ENCODE assay signal across 8 cellular contexts in the genomic region with DNA sequence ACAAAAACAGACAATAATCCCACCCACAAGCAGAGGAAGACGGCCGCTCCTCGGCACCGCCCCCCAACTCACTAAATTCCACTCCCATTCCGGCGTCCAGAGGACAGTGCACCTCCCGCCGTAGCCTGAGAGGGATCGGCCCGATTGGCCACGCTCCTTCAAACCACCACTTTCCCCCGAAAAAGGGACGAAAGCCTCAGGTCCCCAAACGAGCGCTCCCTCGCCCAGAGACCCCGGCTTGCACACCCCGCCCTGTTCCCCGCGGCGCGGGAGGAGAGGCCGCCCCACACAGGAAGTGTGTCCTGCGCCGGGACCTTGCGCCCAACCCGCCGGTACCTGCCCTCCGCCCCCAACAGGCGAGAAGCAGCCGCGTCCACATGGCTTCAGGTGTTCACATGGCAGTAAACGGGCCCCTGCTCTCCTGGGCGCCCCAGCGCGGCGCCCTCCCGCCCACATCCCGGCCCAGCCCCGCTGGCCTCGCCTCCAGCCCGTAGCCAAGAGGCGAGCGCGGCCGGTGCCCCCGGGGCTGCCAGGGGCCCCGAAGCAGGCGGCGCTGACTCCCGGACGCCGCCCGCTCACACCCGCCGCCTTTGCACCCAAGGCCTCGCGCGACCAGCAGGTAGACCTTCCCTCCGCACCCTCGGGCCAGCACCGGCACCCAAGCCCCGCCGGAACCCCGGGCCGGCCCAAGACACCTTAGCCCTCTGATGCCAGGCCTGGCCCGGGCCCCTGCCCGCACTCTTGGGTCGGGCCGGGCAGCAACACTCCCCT. TPM values are rescaled to one million over a fixed set of nuclear protein-coding genes. Genes with fewer than 3 reads are reported as not detected.
A peak's percentile ranks its signal among the peaks of the same experiment; 100 is the strongest.
DNase-seq lines count a peak whose midpoint lies in the region; ATAC-seq and TF ChIP-seq lines count a peak whose summit lies in the region.

No MANE protein-coding gene starts in this region.

- no peaks in the 10 kb centered on the region for H3K9me3 Mint-ChIP-seq in nephron progenitor cell

- H3K27me3 ChIP-seq in esophagus squamous epithelium (no peaks in the 10 kb centered on the region), subcutaneous abdominal adipose tissue (ENCODE audit: control insufficient read depth in 5 of 5, insufficient read depth in 4 of 5, low read length in 5 of 5) (no peaks in the 10 kb centered on the region)

- peak overlapping the region in 4 of 5 donors; percentile 88 to 92 (median 91) for H3K9ac ChIP-seq in subcutaneous abdominal adipose tissue (ENCODE audit: low read length in 5 of 5)

- H3K9me3 ChIP-seq in esophagus squamous epithelium (no peaks in the 10 kb centered on the region), subcutaneous abdominal adipose tissue (ENCODE audit: control insufficient read depth in 5 of 5, low read length in 5 of 5) (no peaks in the 10 kb centered on the region)

- H3K27me3 Mint-ChIP-seq in nephron progenitor cell (ENCODE audit: low read depth, poor library complexity): peaks cover 8% of the 10 kb centered on the region

- H3K36me3 Mint-ChIP-seq in nephron progenitor cell (ENCODE audit: low read depth): no peaks in the 10 kb centered on the region

- intact Hi-C loops in esophagus squamous epithelium (cut with DNase I): no loop called here

- H3K27ac Mint-ChIP-seq in nephron progenitor cell: peak overlapping the region; percentile 64

- peaks cover 0 to 11% (median 0%) of the 10 kb centered on the region in 3 donors for H3K36me3 ChIP-seq in esophagus squamous epithelium
- H3K36me3 ChIP-seq in subcutaneous abdominal adipose tissue (ENCODE audit: control insufficient read depth in 5 of 5, insufficient read depth in 5 of 5, low read length in 5 of 5): no peaks in the 10 kb centered on the region

- 0% methylated on average over 10 to 14 of the region's 70 CpGs for WGBS in esophagus squamous epithelium, 2 donors

- H3K27ac ChIP-seq in esophagus squamous epithelium: peak overlapping the region; percentile 93 to 99 (median 98)
- H3K27ac ChIP-seq in subcutaneous abdominal adipose tissue (ENCODE audit: low read depth, low read length): peak overlapping the region; percentile 50

- TF ChIP-seq CTCF in esophagus squamous epithelium (IDR thresholded peaks at IDR 0.05) (peak in 2 of 6 experiments; percentile 16 to 32), nephron progenitor cell (IDR thresholded peaks at IDR 0.05) (no peak)

- peak; percentile 72 for DNase-seq in AG08396 (ENCODE audit: low spot score)
- DNase-seq in NOMO-1 treated with DMSO at 0.1 percent for 48 hours (lab: John Stamatoyannopoulos, UW; ENCODE audit: unreplicated experiment): peak; percentile 24
- DNase-seq in activated T-cell treated with anti-CD3 and anti-CD28 coated beads, Interleukin-2, amount 50 U/mL, for 1 hour: peak; percentile 71
- DNase-seq in esophagus squamous epithelium (lab: John Stamatoyannopoulos, UW): no peak
- DNase-seq in nephron progenitor cell: peak; percentile 64

- H3K4me3 ChIP-seq in esophagus squamous epithelium (peak overlapping the region; percentile 91 to 99 (median 99)), subcutaneous abdominal adipose tissue (ENCODE audit: low read depth in 1 of 5, low read length in 5 of 5) (peak overlapping the region; percentile 58 to 91 (median 90))

- TF ChIP-seq POLR2A in esophagus squamous epithelium (IDR thresholded peaks at IDR 0.05): peak in 1 of 4 donors; percentile 43

- ATAC-seq in GM18873 (IDR thresholded peaks at IDR 0.05; ENCODE audit: low FRiP score, unreplicated experiment) (peak; percentile 31), HG03103 (IDR thresholded peaks at IDR 0.05; ENCODE audit: low read depth, unreplicated experiment) (peak; percentile 53)

- H3K4me3 Mint-ChIP-seq in nephron progenitor cell: peak overlapping the region; percentile 93

- H3K4me1 ChIP-seq in esophagus squamous epithelium: peaks cover 5 to 85% (median 32%) of the 10 kb centered on the region in 3 donors
- H3K4me1 ChIP-seq in subcutaneous abdominal adipose tissue (ENCODE audit: control insufficient read depth in 5 of 5, insufficient read depth in 5 of 5, low read length in 5 of 5): peaks cover 0 to 28% (median 15%) of the 10 kb centered on the region in 5 donors

- H3K4me1 Mint-ChIP-seq in nephron progenitor cell: peaks cover 49% of the 10 kb centered on the region

RNA-seq across cellular contexts. Expression of a gene that starts 0.9 kb away (rescaled TPM):
- total RNA-seq in esophagus squamous epithelium: 10 to 100 TPM; 40.2 to 52.5 (median 41.0) TPM
